13 cellular contexts compared by ENCODE assay signal in genomic region chr3:17765819-17766472, GRCh38. TPM values are rescaled to one million over a fixed set of nuclear protein-coding genes. Genes with fewer than 3 reads are reported as not detected.
DNase-seq lines count a peak whose midpoint lies in the region; ATAC-seq and TF ChIP-seq lines count a peak whose summit lies in the region.
"Had no signal": no experiment of that assay in that cellular context is flagged by ENCODE, and none has a peak within 500 bp of the region (broad histone marks: within the 10 kb centered on the region; RNA-seq: fewer than 3 reads in every experiment).

No MANE protein-coding gene starts in this region.

- H3K36me3 ChIP-seq in lower lobe of right lung = no peaks in the 10 kb centered on the region
- H3K36me3 ChIP-seq: pancreas, stomach had no signal

- no peaks in the 10 kb centered on the region for H3K9me3 ChIP-seq in lower lobe of right lung
- no peaks in the 10 kb centered on the region for H3K9me3 ChIP-seq in right cardiac atrium (ENCODE audit: control insufficient read depth, low read length)
- H3K9me3 ChIP-seq: pancreas, stomach had no signal

- no peaks in the 10 kb centered on the region for H3K4me1 Mint-ChIP-seq in T-helper 2 cell treated with Interferon-gamma antibody and Interleukin-4, amounts not matched to agents 5 μg/mL and 100 μg/mL, for 36 hours (ENCODE audit: low read depth)
- no peaks in the 10 kb centered on the region for H3K4me1 Mint-ChIP-seq in natural killer cell

- H3K36me3 Mint-ChIP-seq in T-helper 2 cell treated with Interferon-gamma antibody and Interleukin-4, amounts not matched to agents 5 μg/mL and 100 μg/mL, for 36 hours (ENCODE audit: low read depth) = no peaks in the 10 kb centered on the region
- no peaks in the 10 kb centered on the region for H3K36me3 Mint-ChIP-seq in natural killer cell

- H3K4me1 ChIP-seq in lower lobe of right lung (no peaks in the 10 kb centered on the region), right cardiac atrium (ENCODE audit: control insufficient read depth, insufficient read depth, low read length) (no peaks in the 10 kb centered on the region)
- H3K4me1 ChIP-seq: pancreas, stomach had no signal

- TF ChIP-seq CTCF in natural killer cell (IDR thresholded peaks at IDR 0.05) (no peak), lower lobe of right lung (IDR thresholded peaks at IDR 0.05) (no peak)

- DNase-seq in germinal center (ENCODE audit: low spot score) (peak; percentile 56), natural killer cell (no peak), lower lobe of right lung (no peak), right cardiac atrium (no peak)
- DNase-seq in T-helper 2 cell treated with Interferon-gamma antibody and Interleukin-4, amounts not matched to agents 5 μg/mL and 100 μg/mL, for 36 hours (ENCODE audit: low spot score) = no peak
- DNase-seq: activated CD8-positive, alpha-beta T cell treated with anti-CD3 and anti-CD28 coated beads, Interleukin-2, amount 10 ng/mL, durations not matched to agents 7 days and 5 days; effector memory CD4-positive, alpha-beta T cell; pancreas; stimulated activated CD4-positive, alpha-beta T cell treated with anti-CD3 and anti-CD28 coated beads, Interleukin-2, amount 100 ng/mL, for 24 hours; stomach had no signal

- ATAC-seq in GM18868 (IDR thresholded peaks at IDR 0.05; ENCODE audit: unreplicated experiment) (peak; percentile 85), GM21619 (IDR thresholded peaks at IDR 0.05; ENCODE audit: unreplicated experiment) (peak; percentile 75), HG03135 (IDR thresholded peaks at IDR 0.05; ENCODE audit: unreplicated experiment) (peak; percentile 73), natural killer cell (no peak), lower lobe of right lung (no peak), right cardiac atrium (no peak)
- ATAC-seq: activated CD8-positive, alpha-beta T cell treated with anti-CD3 and anti-CD28 coated beads, Interleukin-2, amount 10 ng/mL, durations not matched to agents 7 days and 5 days; pancreas had no signal

- peaks cover 30% of the 10 kb centered on the region for H3K27me3 Mint-ChIP-seq in T-helper 2 cell treated with Interferon-gamma antibody and Interleukin-4, amounts not matched to agents 5 μg/mL and 100 μg/mL, for 36 hours (ENCODE audit: low read depth)
- peaks cover 7 to 25% of the 10 kb centered on the region in 2 donors for H3K27me3 Mint-ChIP-seq in natural killer cell (ENCODE audit: low read depth in 2 of 2)

- H3K4me3 Mint-ChIP-seq in T-helper 2 cell treated with Interferon-gamma antibody and Interleukin-4, amounts not matched to agents 5 μg/mL and 100 μg/mL, for 36 hours = no peak overlapping the region
- H3K4me3 Mint-ChIP-seq in natural killer cell = no peak overlapping the region
- H3K4me3 Mint-ChIP-seq: activated CD8-positive, alpha-beta T cell treated with anti-CD3 and anti-CD28 coated beads, Interleukin-2, amount 10 ng/mL, durations not matched to agents 7 days and 5 days had no signal

- H3K27me3 ChIP-seq in lower lobe of right lung (ENCODE audit: low read depth) (no peaks in the 10 kb centered on the region), right cardiac atrium (ENCODE audit: control insufficient read depth, insufficient read depth) (no peaks in the 10 kb centered on the region)
- H3K27me3 ChIP-seq: pancreas, stomach had no signal

- H3K4me3 ChIP-seq in lower lobe of right lung (no peak overlapping the region), right cardiac atrium (ENCODE audit: low read length) (no peak overlapping the region)
- H3K4me3 ChIP-seq: pancreas, stomach had no signal

- WGBS in right cardiac atrium = 84% methylated on average over 9 of the region's 9 CpGs

- intact Hi-C loops in natural killer cell (cut with micrococcal nuclease) = no loop called here
- intact Hi-C loops in lower lobe of right lung (cut with DNase I) = no loop called here
- intact Hi-C loops in right cardiac atrium (cut with DNase I) = no loop called here

- H3K9me3 Mint-ChIP-seq in T-helper 2 cell treated with Interferon-gamma antibody and Interleukin-4, amounts not matched to agents 5 μg/mL and 100 μg/mL, for 36 hours = no peaks in the 10 kb centered on the region
- H3K9me3 Mint-ChIP-seq in natural killer cell = no peaks in the 10 kb centered on the region

- no peak overlapping the region for H3K27ac ChIP-seq in lower lobe of right lung
- H3K27ac ChIP-seq in right cardiac atrium (ENCODE audit: low read length) = no peak overlapping the region
- H3K27ac ChIP-seq: pancreas, stomach had no signal

- no peak overlapping the region for H3K27ac Mint-ChIP-seq in T-helper 2 cell treated with Interferon-gamma antibody and Interleukin-4, amounts not matched to agents 5 μg/mL and 100 μg/mL, for 36 hours
- H3K27ac Mint-ChIP-seq in natural killer cell = no peak overlapping the region
- H3K27ac Mint-ChIP-seq: activated CD8-positive, alpha-beta T cell treated with anti-CD3 and anti-CD28 coated beads, Interleukin-2, amount 10 ng/mL, durations not matched to agents 7 days and 5 days had no signal

RNA-seq across cellular contexts. Expression of gene TBC1D5, which starts 23.5 kb away (rescaled TPM):
- total RNA-seq in natural killer cell = 10 to 100 TPM; 63.8 to 81.9 (median 74.9) TPM
- 75.6 TPM for total RNA-seq in lower lobe of right lung
- total RNA-seq in right cardiac atrium = 10 to 100 TPM; 36.8 to 44.3 (median 41.0) TPM
- 9.0 TPM for polyA plus RNA-seq in right cardiac atrium

Comparison
In these comparisons a context has a peak if more than half of its experiments do, and no peak if none do; other contexts are left out.
1. ATAC-seq: peak in GM18868 (single experiment), GM21619 (single experiment) and HG03135 (single experiment); none in natural killer cell (0 of 3), lower lobe of right lung (0 of 2) and right cardiac atrium (0 of 2).